10 cellular contexts compared by ENCODE assay signal in genomic region chr15:43748376-43748775, GRCh38. TPM values are rescaled to one million over a fixed set of nuclear protein-coding genes. Genes with fewer than 3 reads are reported as not detected.
DNase-seq lines count a peak whose midpoint lies in the region; ATAC-seq and TF ChIP-seq lines count a peak whose summit lies in the region.
"Had no signal": no experiment of that assay in that cellular context is flagged by ENCODE, and none has a peak within 500 bp of the region (broad histone marks: within the 10 kb centered on the region; RNA-seq: fewer than 3 reads in every experiment).

No MANE protein-coding gene starts in this region.

- no peaks in the 10 kb centered on the region for H3K27me3 ChIP-seq in SK-N-SH (ENCODE audit: insufficient read depth)
- H3K27me3 ChIP-seq in endodermal cell (ENCODE audit: control insufficient read depth, insufficient read depth, low read length, poor library complexity, severe bottlenecking): no peaks in the 10 kb centered on the region
- H3K27me3 ChIP-seq: neutrophil had no signal

- H3K9ac ChIP-seq in SK-N-SH (no peak overlapping the region), endodermal cell (ENCODE audit: extremely low read depth, low read length, poor library complexity, severe bottlenecking) (no peak overlapping the region)

- DNase-seq in SK-N-SH (no peak), RKO (ENCODE audit: low spot score) (peak; percentile 71), endodermal cell (no peak), skeletal muscle cell (ENCODE audit: low read depth) (no peak), NCI-H146 (lab: John Stamatoyannopoulos, UW) (no peak)
- DNase-seq: NCI-H2171 had no signal

- peaks cover 61% of the 10 kb centered on the region for H4K20me1 ChIP-seq in SK-N-SH (ENCODE audit: insufficient read depth)

- H3K9me3 ChIP-seq in SK-N-SH: no peaks in the 10 kb centered on the region
- H3K9me3 ChIP-seq in endodermal cell (ENCODE audit: control insufficient read depth, low read length): no peaks in the 10 kb centered on the region
- H3K9me3 ChIP-seq: neutrophil had no signal

- H3K27ac ChIP-seq in SK-N-SH (ENCODE audit: low read depth in 2 of 2, low read length in 1 of 2) (no peak overlapping the region; a peak in 1 of 4 replicates), endodermal cell (ENCODE audit: low read depth, low read length) (no peak overlapping the region)
- H3K27ac ChIP-seq: neutrophil had no signal

- H3K9me2 ChIP-seq in SK-N-SH: no peaks in the 10 kb centered on the region

- H3K36me3 Mint-ChIP-seq in endodermal cell (ENCODE audit: low read depth): peaks cover 19% of the 10 kb centered on the region

- H3K9me3 Mint-ChIP-seq in endodermal cell: no peaks in the 10 kb centered on the region

- H3K4me3 ChIP-seq in SK-N-SH (ENCODE audit: low read depth in 2 of 2, low read length in 1 of 2) (peak overlapping the region; percentile 65 to 66; a peak in 2 of 4 replicates), endodermal cell (ENCODE audit: low read length) (peak overlapping the region; percentile 99), skeletal muscle cell (ENCODE audit: low read depth, low read length) (peak overlapping the region; percentile 78)

- ATAC-seq in SK-N-SH treated with all-trans-retinoic acid at 6 μM for 48 hours (no peak), GM19324 (IDR thresholded peaks at IDR 0.05; ENCODE audit: low FRiP score, unreplicated experiment) (no peak), GM21423 (IDR thresholded peaks at IDR 0.05; ENCODE audit: unreplicated experiment) (no peak)

- no peak for TF ChIP-seq EP300 in SK-N-SH (IDR thresholded peaks at IDR 0.05; ENCODE audit: borderline replicate concordance in 1 of 2, low read depth in 1 of 2, low read length in 1 of 2)

- no peak for TF ChIP-seq RAD21 in SK-N-SH (IDR thresholded peaks at IDR 0.05; ENCODE audit: low read length)

- peak overlapping the region; percentile 89 for H3K4me3 Mint-ChIP-seq in endodermal cell

- H2AFZ ChIP-seq in SK-N-SH (ENCODE audit: low read depth): no peak overlapping the region

- POLR2A ChIA-PET in SK-N-SH (lab: Yijun Ruan, JAX): no interaction called here

- CTCF ChIA-PET in SK-N-SH (lab: Yijun Ruan, JAX): no interaction called here

- peak overlapping the region; percentile 90 for H3K4me2 ChIP-seq in SK-N-SH

- H3K79me2 ChIP-seq in SK-N-SH (ENCODE audit: insufficient read depth): peaks cover 72% of the 10 kb centered on the region

- TF ChIP-seq CTCF in SK-N-SH (IDR thresholded peaks at IDR 0.05) (no peak), endodermal cell (conservative IDR thresholded peaks at IDR 0.05) (no peak)

- H3K36me3 ChIP-seq in SK-N-SH (replicated peaks in 1 of 2; ENCODE audit: control insufficient read depth in 1 of 2, insufficient read depth in 2 of 2, low read length in 1 of 2): peaks cover 11 to 23% of the 10 kb centered on the region in 2 experiments
- peaks cover 36% of the 10 kb centered on the region for H3K36me3 ChIP-seq in endodermal cell (ENCODE audit: control insufficient read depth, insufficient read depth, low read length)
- H3K36me3 ChIP-seq: neutrophil had no signal

- H3K4me1 Mint-ChIP-seq in endodermal cell: peaks cover 18% of the 10 kb centered on the region

- 61% methylated on average over 3 of the region's 3 CpGs for WGBS in SK-N-SH (ENCODE audit: low lambda C conversion rate)
- WGBS in endodermal cell (ENCODE audit: insufficient coverage in 1 of 2, insufficient read length in 1 of 2), 2 experiments: 89% methylated on average over 2 of the region's 3 CpGs; no CpG with 5 or more reads in 1 of the 2 experiments

- H3F3A ChIP-seq in SK-N-SH (replicated peaks; ENCODE audit: insufficient read depth): no peaks in the 10 kb centered on the region

- H3K27ac Mint-ChIP-seq in endodermal cell: no peak overlapping the region

- no peaks in the 10 kb centered on the region for H3K27me3 Mint-ChIP-seq in endodermal cell (ENCODE audit: insufficient read depth)

- peaks cover 0 to 8% of the 10 kb centered on the region in 2 experiments; a peak in 2 of 4 replicates for H3K4me1 ChIP-seq in SK-N-SH (ENCODE audit: control insufficient read depth in 1 of 2, insufficient read depth in 2 of 2, low read depth in 1 of 2, low read length in 1 of 2)
- H3K4me1 ChIP-seq in endodermal cell (ENCODE audit: control insufficient read depth, insufficient read depth, low read length): no peaks in the 10 kb centered on the region

TF ChIP-seq in SK-N-SH, 30 proteins besides CTCF, POLR2A, EP300 and RAD21 (continues in another document):
- TF ChIP-seq REST (IDR thresholded peaks at IDR 0.05; ENCODE audit: low read depth, low read length): no peak

TF ChIP-seq in SK-N-SH treated with all-trans-retinoic acid at 6 μM for 48 hours, 23 proteins besides CTCF, POLR2A, EP300 and RAD21:
- TF ChIP-seq ZNF70 (CRISPR knock-in tag; IDR thresholded peaks at IDR 0.05) (no peak), ZFP3 (CRISPR knock-in tag; IDR thresholded peaks at IDR 0.05) (no peak), ZFP30 (CRISPR knock-in tag; IDR thresholded peaks at IDR 0.05) (no peak)

RNA-seq across cellular contexts. Expression of gene PDIA3, which starts 2.1 kb away (rescaled TPM):
- 131 and 177 TPM in 2 replicates for polyA plus RNA-seq in SK-N-SH (2012; rRNA removed)
- 284 and 365 TPM in 2 replicates for polyA plus RNA-seq in SK-N-SH (2012; cell fraction: cytosol; rRNA removed)
- 51.5 and 158 TPM in 2 replicates for polyA plus RNA-seq in SK-N-SH (2012; cell fraction: nucleus; rRNA removed)
- total RNA-seq in endodermal cell: 100 to 1,000 TPM; 578 to 589 TPM
- 393 TPM for polyA plus RNA-seq in endodermal cell (2013, experiment 1 of 2)
- polyA plus RNA-seq in endodermal cell (2013, experiment 2 of 2): 398 TPM

RNA-seq across cellular contexts. Expression of gene ELL3, which starts 28.4 kb away (rescaled TPM):
- 0.67 and 0.89 TPM in 2 replicates for polyA plus RNA-seq in SK-N-SH (2012; rRNA removed)
- polyA plus RNA-seq in SK-N-SH (2012; cell fraction: cytosol; rRNA removed): 0.63 and 0.64 TPM in 2 replicates
- polyA plus RNA-seq in SK-N-SH (2012; cell fraction: nucleus; rRNA removed): 2.2 and 3.7 TPM in 2 replicates
- 1 to 10 TPM; 1.3 to 2.4 TPM for total RNA-seq in endodermal cell
- polyA plus RNA-seq in endodermal cell (2013, experiment 1 of 2): 3.2 TPM
- polyA plus RNA-seq in endodermal cell (2013, experiment 2 of 2): 0.99 TPM

RNA-seq across cellular contexts. Expression of gene SERF2, which starts 43.7 kb away (rescaled TPM):
- 935 and 1,369 TPM in 2 replicates for polyA plus RNA-seq in SK-N-SH (2012; rRNA removed)
- 948 and 1,077 TPM in 2 replicates for polyA plus RNA-seq in SK-N-SH (2012; cell fraction: cytosol; rRNA removed)
- 611 and 1,260 TPM in 2 replicates for polyA plus RNA-seq in SK-N-SH (2012; cell fraction: nucleus; rRNA removed)
- total RNA-seq in endodermal cell: 100 to 1,000 TPM; 613 to 648 TPM
- 582 TPM for polyA plus RNA-seq in endodermal cell (2013, experiment 1 of 2)
- 519 TPM for polyA plus RNA-seq in endodermal cell (2013, experiment 2 of 2)

RNA-seq across cellular contexts. Expression of gene SERINC4, which starts 51.6 kb away (rescaled TPM):
- 0.05 TPM in 1 of 2 replicates, not detected in the other for polyA plus RNA-seq in SK-N-SH (2012; rRNA removed)
- polyA plus RNA-seq in SK-N-SH (2012; cell fraction: cytosol; rRNA removed): 0.04 and 0.05 TPM in 2 replicates
- 0.24 and 0.29 TPM in 2 replicates for polyA plus RNA-seq in SK-N-SH (2012; cell fraction: nucleus; rRNA removed)
- under 1 TPM in 1 of 2 donors, not detected in 1; 0.18 TPM for total RNA-seq in endodermal cell
- 0.36 TPM for polyA plus RNA-seq in endodermal cell (2013, experiment 1 of 2)
- not detected for polyA plus RNA-seq in endodermal cell (2013, experiment 2 of 2)

RNA-seq across cellular contexts. Expression of gene HYPK, which starts 52.0 kb away (rescaled TPM):
- polyA plus RNA-seq in SK-N-SH (2012; rRNA removed): 8.9 and 11.5 TPM in 2 replicates
- polyA plus RNA-seq in SK-N-SH (2012; cell fraction: cytosol; rRNA removed): 13.5 and 25.3 TPM in 2 replicates
- polyA plus RNA-seq in SK-N-SH (2012; cell fraction: nucleus; rRNA removed): 18.5 and 26.1 TPM in 2 replicates
- 10 to 100 TPM; 11.3 to 18.5 TPM for total RNA-seq in endodermal cell
- polyA plus RNA-seq in endodermal cell (2013, experiment 1 of 2): 12.2 TPM
- 9.7 TPM for polyA plus RNA-seq in endodermal cell (2013, experiment 2 of 2)
